Comparison of ENCODE assay signal across 14 cellular contexts in genomic region chr19:10519421-10519820, GRCh38. TPM values are rescaled to one million over a fixed set of nuclear protein-coding genes. Genes with fewer than 3 reads are reported as not detected.
A peak's percentile ranks its signal among the peaks of the same experiment; 100 is the strongest.
DNase-seq lines count a peak whose midpoint lies in the region; ATAC-seq, FAIRE-seq and TF ChIP-seq lines count a peak whose summit lies in the region.
"Had no signal": no experiment of that assay in that cellular context is flagged by ENCODE, and none has a peak within 500 bp of the region (broad histone marks: within the 10 kb centered on the region; RNA-seq: fewer than 3 reads in every experiment).

No MANE protein-coding gene starts in this region.

- H2AFZ ChIP-seq in OCI-LY3 (ENCODE audit: low read depth, low read length) (peak overlapping the region; percentile 53; the same call in 1 of the 2 replicates), neural progenitor cell (replicated peaks) (no peak overlapping the region)
- H2AFZ ChIP-seq: PC-9 had no signal

- peak overlapping the region; percentile 42 for H3K4me2 ChIP-seq in OCI-LY3 (ENCODE audit: low read length)
- H3K4me2 ChIP-seq in neural progenitor cell = no peak overlapping the region
- H3K4me2 ChIP-seq: PC-9 had no signal

- no peaks in the 10 kb centered on the region for H3K9me3 ChIP-seq in OCI-LY3 (ENCODE audit: insufficient read depth, low read length)
- H3K9me3 ChIP-seq in neural progenitor cell (ENCODE audit: low read depth) = no peaks in the 10 kb centered on the region
- H3K9me3 ChIP-seq in kidney (ENCODE audit: control insufficient read depth in 1 of 2, low read length in 2 of 2) = no peaks in the 10 kb centered on the region
- H3K9me3 ChIP-seq: spleen had no signal

- H3K27me3 ChIP-seq in OCI-LY3 (ENCODE audit: low read depth, low read length) (peaks cover 32% of the 10 kb centered on the region), neural progenitor cell (peaks cover 66% of the 10 kb centered on the region)

- no peak overlapping the region for H3K27ac ChIP-seq in OCI-LY3 (ENCODE audit: low read length)
- H3K27ac ChIP-seq in neural progenitor cell = no peak overlapping the region
- H3K27ac ChIP-seq in kidney (ENCODE audit: low read depth in 2 of 2, low read length in 2 of 2) = no peak overlapping the region
- H3K27ac ChIP-seq: PC-9, SK-N-MC had no signal

- H3K9me3 Mint-ChIP-seq in T-helper 2 cell treated with Interferon-gamma antibody and Interleukin-4, amounts not matched to agents 5 μg/mL and 100 μg/mL, for 36 hours = no peaks in the 10 kb centered on the region
- H3K9me3 Mint-ChIP-seq in endothelial cell (ENCODE audit: unreplicated experiment) (no peaks in the 10 kb centered on the region), neural progenitor cell (peaks cover 3% of the 10 kb centered on the region)
- no peaks in the 10 kb centered on the region for H3K9me3 Mint-ChIP-seq in activated CD4-positive, alpha-beta T cell treated with anti-CD3 and anti-CD28 coated beads for 36 hours (ENCODE audit: low read depth)
- H3K9me3 Mint-ChIP-seq: activated CD4-positive, alpha-beta memory T cell treated with anti-CD3 and anti-CD28 coated beads for 36 hours had no signal

- FAIRE-seq in kidney (lab: Jason Lieb, UNC) (no peak), RCC 7860 (lab: Jason Lieb, UNC) (no peak)

- H3K4me3 ChIP-seq in OCI-LY3 (ENCODE audit: low read length) (peak overlapping the region; percentile 10), neural progenitor cell (no peak overlapping the region), kidney (ENCODE audit: low read length in 2 of 2) (no peak overlapping the region)
- H3K4me3 ChIP-seq: PC-9, SK-N-MC had no signal

- TF ChIP-seq CTCF in OCI-LY3 (IDR thresholded peaks at IDR 0.05; ENCODE audit: low read depth, low read length) (no peak), endothelial cell (IDR thresholded peaks at IDR 0.05; ENCODE audit: unreplicated experiment) (no peak), neural progenitor cell (IDR thresholded peaks at IDR 0.05) (no peak), kidney (IDR thresholded peaks at IDR 0.05; ENCODE audit: borderline replicate concordance, extremely low read depth, insufficient read depth) (no peak)

- no peaks in the 10 kb centered on the region for H3K36me3 Mint-ChIP-seq in T-helper 2 cell treated with Interferon-gamma antibody and Interleukin-4, amounts not matched to agents 5 μg/mL and 100 μg/mL, for 36 hours (ENCODE audit: low read depth)
- H3K36me3 Mint-ChIP-seq in endothelial cell (ENCODE audit: low read depth, unreplicated experiment) = peaks cover 7% of the 10 kb centered on the region
- no peaks in the 10 kb centered on the region for H3K36me3 Mint-ChIP-seq in neural progenitor cell
- no peaks in the 10 kb centered on the region for H3K36me3 Mint-ChIP-seq in activated CD4-positive, alpha-beta T cell treated with anti-CD3 and anti-CD28 coated beads for 36 hours (ENCODE audit: low read depth)
- H3K36me3 Mint-ChIP-seq: activated CD4-positive, alpha-beta memory T cell treated with anti-CD3 and anti-CD28 coated beads for 36 hours had no signal

- H3K4me3 Mint-ChIP-seq in T-helper 2 cell treated with Interferon-gamma antibody and Interleukin-4, amounts not matched to agents 5 μg/mL and 100 μg/mL, for 36 hours = peak overlapping the region; percentile 55
- H3K4me3 Mint-ChIP-seq in endothelial cell (ENCODE audit: unreplicated experiment) = peak overlapping the region; percentile 60
- H3K4me3 Mint-ChIP-seq in neural progenitor cell = peak overlapping the region; percentile 77
- H3K4me3 Mint-ChIP-seq in activated CD4-positive, alpha-beta T cell treated with anti-CD3 and anti-CD28 coated beads for 36 hours = no peak overlapping the region
- H3K4me3 Mint-ChIP-seq: activated CD4-positive, alpha-beta memory T cell treated with anti-CD3 and anti-CD28 coated beads for 36 hours had no signal

- peaks cover 21% of the 10 kb centered on the region for H3F3A ChIP-seq in neural progenitor cell (ENCODE audit: low read depth)

- peaks cover 19% of the 10 kb centered on the region for H3K4me1 Mint-ChIP-seq in T-helper 2 cell treated with Interferon-gamma antibody and Interleukin-4, amounts not matched to agents 5 μg/mL and 100 μg/mL, for 36 hours (ENCODE audit: low read depth)
- H3K4me1 Mint-ChIP-seq in endothelial cell (ENCODE audit: unreplicated experiment) = peaks cover 18% of the 10 kb centered on the region
- peaks cover 32% of the 10 kb centered on the region for H3K4me1 Mint-ChIP-seq in neural progenitor cell
- peaks cover 21% of the 10 kb centered on the region for H3K4me1 Mint-ChIP-seq in activated CD4-positive, alpha-beta T cell treated with anti-CD3 and anti-CD28 coated beads for 36 hours

- no peaks in the 10 kb centered on the region for H3K36me3 ChIP-seq in OCI-LY3 (replicated peaks; ENCODE audit: low read depth, low read length)
- no peaks in the 10 kb centered on the region for H3K36me3 ChIP-seq in neural progenitor cell
- H3K36me3 ChIP-seq in kidney (ENCODE audit: control insufficient read depth in 1 of 2, insufficient read depth in 2 of 2, low read length in 2 of 2) = no peaks in the 10 kb centered on the region

- intact Hi-C loops in kidney (cut with DNase I) = no loop called here
- intact Hi-C loops in activated CD4-positive, alpha-beta T cell treated with anti-CD3 and anti-CD28 coated beads for 36 hours (cut with DNase I, micrococcal nuclease) = loop anchor here (5.0 to 10.0 kb wide), 2 partner anchors 225 to 227 kb away; no protein-coding TSS in a partner anchor

- no peak overlapping the region for H3K9ac ChIP-seq in OCI-LY3 (ENCODE audit: low read length)
- H3K9ac ChIP-seq in neural progenitor cell = no peak overlapping the region
- H3K9ac ChIP-seq in kidney (ENCODE audit: low read length in 2 of 2) = no peak overlapping the region

- no peak for ATAC-seq in activated CD4-positive, alpha-beta T cell treated with anti-CD3 and anti-CD28 coated beads for 36 hours

- H3K27me3 Mint-ChIP-seq in T-helper 2 cell treated with Interferon-gamma antibody and Interleukin-4, amounts not matched to agents 5 μg/mL and 100 μg/mL, for 36 hours (ENCODE audit: low read depth) = peaks cover 53% of the 10 kb centered on the region
- H3K27me3 Mint-ChIP-seq in endothelial cell (ENCODE audit: unreplicated experiment) = peaks cover 33% of the 10 kb centered on the region
- H3K27me3 Mint-ChIP-seq in neural progenitor cell (ENCODE audit: insufficient read depth, low read depth) = peaks cover 27% of the 10 kb centered on the region
- peaks cover 43% of the 10 kb centered on the region for H3K27me3 Mint-ChIP-seq in activated CD4-positive, alpha-beta T cell treated with anti-CD3 and anti-CD28 coated beads for 36 hours

- POLR2A ChIA-PET in activated CD4-positive, alpha-beta T cell treated with anti-CD3 and anti-CD28 coated beads for 36 hours (lab: Charles Lee) = no interaction called here

- CTCF ChIA-PET in activated CD4-positive, alpha-beta T cell treated with anti-CD3 and anti-CD28 coated beads for 36 hours (lab: Charles Lee) = interaction anchor here (0.6 to 0.9 kb wide), 3 partner anchors 11 to 64 kb away, joined by 3 read pairs; no protein-coding TSS in a partner anchor

- H3K79me2 ChIP-seq in OCI-LY3 (ENCODE audit: low read length) (no peaks in the 10 kb centered on the region), neural progenitor cell (ENCODE audit: low read depth) (no peaks in the 10 kb centered on the region)

- H3K4me1 ChIP-seq in OCI-LY3 (ENCODE audit: low read length) (peaks cover 12% of the 10 kb centered on the region), neural progenitor cell (peaks cover 21% of the 10 kb centered on the region), kidney (ENCODE audit: control insufficient read depth in 1 of 2, insufficient read depth in 1 of 2, low read depth in 1 of 2, low read length in 2 of 2) (peaks cover 4 to 5% of the 10 kb centered on the region in 2 donors)

- peak overlapping the region; percentile 41 for H3K27ac Mint-ChIP-seq in T-helper 2 cell treated with Interferon-gamma antibody and Interleukin-4, amounts not matched to agents 5 μg/mL and 100 μg/mL, for 36 hours
- H3K27ac Mint-ChIP-seq in endothelial cell (ENCODE audit: unreplicated experiment) (no peak overlapping the region), neural progenitor cell (no peak overlapping the region)
- no peak overlapping the region for H3K27ac Mint-ChIP-seq in activated CD4-positive, alpha-beta T cell treated with anti-CD3 and anti-CD28 coated beads for 36 hours
- H3K27ac Mint-ChIP-seq: activated CD4-positive, alpha-beta memory T cell treated with anti-CD3 and anti-CD28 coated beads for 36 hours had no signal

- H4K20me1 ChIP-seq in OCI-LY3 (ENCODE audit: insufficient read depth, low read length) = no peaks in the 10 kb centered on the region
- peaks cover 12% of the 10 kb centered on the region for H4K20me1 ChIP-seq in neural progenitor cell (ENCODE audit: low read depth)

- DNase-seq in T-helper 2 cell treated with Interferon-gamma antibody and Interleukin-4, amounts not matched to agents 5 μg/mL and 100 μg/mL, for 36 hours (ENCODE audit: low spot score) = no peak
- no peak for DNase-seq in T-helper 2 cell
- DNase-seq in endothelial cell (ENCODE audit: low spot score) = no peak
- DNase-seq in neural progenitor cell (ENCODE audit: low spot score) = no peak
- no peak for DNase-seq in kidney
- DNase-seq in RCC 7860 (ENCODE audit: low spot score) = no peak
- DNase-seq in activated CD4-positive, alpha-beta T cell treated with anti-CD3 and anti-CD28 coated beads for 36 hours = no peak
- DNase-seq: activated CD4-positive, alpha-beta memory T cell treated with anti-CD3 and anti-CD28 coated beads for 36 hours; caudate nucleus; islet precursor cell; PC-9; spleen had no signal

RNA-seq across cellular contexts. Expression of gene S1PR5, which starts 2.2 kb away (rescaled TPM):
- not detected for total RNA-seq in endothelial cell (ENCODE audit: unreplicated experiment)
- total RNA-seq in neural progenitor cell (ENCODE audit: low replicate concordance) = 0.15 and 1.1 TPM in 2 replicates
- 0.69 TPM for total RNA-seq in kidney
- 0.84 TPM for polyA plus RNA-seq in kidney (ENCODE audit: insufficient read depth, low read depth, low replicate concordance)
- under 1 TPM; 0.07 to 0.11 TPM for total RNA-seq in activated CD4-positive, alpha-beta T cell treated with anti-CD3 and anti-CD28 coated beads for 36 hours

RNA-seq across cellular contexts. Expression of gene KEAP1, which starts 16.3 kb away (rescaled TPM):
- total RNA-seq in endothelial cell (ENCODE audit: unreplicated experiment) = 56.4 TPM
- total RNA-seq in neural progenitor cell (ENCODE audit: low replicate concordance) = 25.2 and 41.7 TPM in 2 replicates
- total RNA-seq in kidney = 60.8 TPM
- polyA plus RNA-seq in kidney (ENCODE audit: insufficient read depth, low read depth, low replicate concordance) = 79.4 TPM
- total RNA-seq in activated CD4-positive, alpha-beta T cell treated with anti-CD3 and anti-CD28 coated beads for 36 hours = 10 to 100 TPM; 38.7 to 58.7 TPM

RNA-seq across cellular contexts. Expression of gene ATG4D, which starts 24.3 kb away (rescaled TPM):
- total RNA-seq in endothelial cell (ENCODE audit: unreplicated experiment) (11.8 TPM), neural progenitor cell (ENCODE audit: low replicate concordance) (5.1 and 29.6 TPM in 2 replicates), kidney (32.7 TPM)
- polyA plus RNA-seq in kidney (ENCODE audit: insufficient read depth, low read depth, low replicate concordance) = 91.7 TPM
- 10 to 100 TPM; 18.9 to 19.3 TPM for total RNA-seq in activated CD4-positive, alpha-beta T cell treated with anti-CD3 and anti-CD28 coated beads for 36 hours

RNA-seq across cellular contexts. Expression of gene KRI1, which starts 46.4 kb away (rescaled TPM):
- total RNA-seq in endothelial cell (ENCODE audit: unreplicated experiment) = 25.2 TPM
- total RNA-seq in neural progenitor cell (ENCODE audit: low replicate concordance) = 16.4 and 27.4 TPM in 2 replicates
- 29.4 TPM for total RNA-seq in kidney
- 13.9 TPM for polyA plus RNA-seq in kidney (ENCODE audit: insufficient read depth, low read depth, low replicate concordance)
- total RNA-seq in activated CD4-positive, alpha-beta T cell treated with anti-CD3 and anti-CD28 coated beads for 36 hours = 10 to 100 TPM; 62.5 to 67.1 TPM

RNA-seq across cellular contexts. Expression of gene CDKN2D, which starts 49.4 kb away (rescaled TPM):
- total RNA-seq in endothelial cell (ENCODE audit: unreplicated experiment) (8.1 TPM), neural progenitor cell (ENCODE audit: low replicate concordance) (3.4 and 4.4 TPM in 2 replicates), kidney (8.8 TPM)
- polyA plus RNA-seq in kidney (ENCODE audit: insufficient read depth, low read depth, low replicate concordance) = 14.7 TPM
- total RNA-seq in activated CD4-positive, alpha-beta T cell treated with anti-CD3 and anti-CD28 coated beads for 36 hours = 10 to 100 TPM; 39.2 to 50.3 TPM
